In the genomic region with DNA sequence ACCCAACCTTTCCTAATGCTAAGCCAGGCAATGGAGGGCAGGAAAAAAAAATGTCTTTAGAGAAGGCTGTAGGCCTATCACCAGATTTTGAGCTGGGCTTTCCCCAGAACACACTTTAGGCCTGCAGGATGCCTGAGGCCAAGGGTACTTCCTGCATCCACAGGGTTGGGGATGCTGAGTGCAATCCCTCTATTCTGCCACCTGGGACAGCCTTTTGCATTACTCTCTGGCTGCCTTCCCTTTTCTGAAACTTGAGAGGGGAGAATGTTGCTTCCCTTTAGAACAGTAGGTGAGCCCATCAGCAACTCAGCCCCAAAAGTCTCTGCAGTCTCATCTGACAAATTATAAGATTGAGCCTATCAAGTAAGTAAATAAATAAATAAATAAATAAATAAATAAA, we compare ENCODE assay signal across 12 cellular contexts.
DNase-seq lines count a peak whose midpoint lies in the region; ATAC-seq and TF ChIP-seq lines count a peak whose summit lies in the region.
"Had no signal": no experiment of that assay in that cellular context is flagged by ENCODE, and none has a peak within 500 bp of the region (broad histone marks: within the 10 kb centered on the region; RNA-seq: fewer than 3 reads in every experiment).

No MANE protein-coding gene starts in this region.

- no peak overlapping the region for H2BK12ac ChIP-seq in neuronal stem cell (ENCODE audit: low read length)

- H3K4ac ChIP-seq in neuronal stem cell (ENCODE audit: low read length), result no peak overlapping the region

- H3K79me2 ChIP-seq in Loucy (ENCODE audit: insufficient read depth, low read length), result no peaks in the 10 kb centered on the region

- H3K4me1 ChIP-seq in Loucy (ENCODE audit: insufficient read depth, low read length, poor library complexity, severe bottlenecking) (no peaks in the 10 kb centered on the region), neuronal stem cell (ENCODE audit: control insufficient read depth in 2 of 2, insufficient read depth in 1 of 2, low read depth in 1 of 2, low read length in 2 of 2) (peaks cover 0 to 1% of the 10 kb centered on the region in 2 donors)

- no peak overlapping the region for H2AFZ ChIP-seq in Loucy (ENCODE audit: low read length)
- H2AFZ ChIP-seq in neuronal stem cell (ENCODE audit: low read length), result no peak overlapping the region

- H3K27me3 Mint-ChIP-seq in WTC11 (ENCODE audit: low read depth), result no peaks in the 10 kb centered on the region
- H3K27me3 Mint-ChIP-seq: CD4-positive, alpha-beta T cell had no signal

- CTCF ChIA-PET in WTC11 (lab: Charles Lee), result interaction anchor here (0.6 to 2.3 kb wide), 7 partner anchors 10 to 343 kb away, joined by 3 to 20 read pairs (median 3); no protein-coding TSS in a partner anchor

- no peak overlapping the region for H2BK15ac ChIP-seq in neuronal stem cell (ENCODE audit: low read length)

- no peaks in the 10 kb centered on the region for H3K36me3 Mint-ChIP-seq in WTC11

- POLR2A ChIA-PET in WTC11 (lab: Charles Lee), result no interaction called here

- H3F3A ChIP-seq in Loucy (ENCODE audit: low read depth), result no peaks in the 10 kb centered on the region

- H3K18ac ChIP-seq in neuronal stem cell (ENCODE audit: low read length), result no peak overlapping the region

- H3K4me1 Mint-ChIP-seq in WTC11, result peaks cover 40% of the 10 kb centered on the region

- no peak overlapping the region for H3K27ac ChIP-seq in neuronal stem cell (replicated peaks; ENCODE audit: low read length)
- H3K27ac ChIP-seq: esophagus squamous epithelium, neutrophil had no signal

- H2BK5ac ChIP-seq in neuronal stem cell (ENCODE audit: low read length), result no peak overlapping the region

- H2AK5ac ChIP-seq in neuronal stem cell (ENCODE audit: low read depth, low read length), result no peak overlapping the region

- H4K20me1 ChIP-seq in Loucy (ENCODE audit: insufficient read depth, low read length, poor library complexity, severe bottlenecking), result no peaks in the 10 kb centered on the region

- H3K4me3 ChIP-seq in Loucy (ENCODE audit: low read length, poor library complexity, severe bottlenecking) (no peak overlapping the region), neuronal stem cell (ENCODE audit: low read length in 2 of 2) (no peak overlapping the region)
- H3K4me3 ChIP-seq: esophagus squamous epithelium had no signal

- no peak overlapping the region for H3K14ac ChIP-seq in neuronal stem cell (ENCODE audit: low read length)

- DNase-seq in NOMO-1 treated with DMSO at 0.1 percent for 48 hours (lab: John Stamatoyannopoulos, UW; ENCODE audit: unreplicated experiment) (peak; percentile 18), NOMO-1 treated with dmso at 0.1 percent for 144 hours (lab: John Stamatoyannopoulos, UW; ENCODE audit: unreplicated experiment) (no peak), WTC11 (ENCODE audit: low spot score) (peak; percentile 57), neuronal stem cell (ENCODE audit: low spot score) (peak; percentile 15), cortex of kidney (lab: John Stamatoyannopoulos, UW) (no peak), cerebellar nuclear complex (lab: John Stamatoyannopoulos, UW) (no peak)
- no peak for DNase-seq in NK-92 treated with Interleukin-12 subunit alpha and Interleukin-12 subunit beta, amount 100 ng/mL, for 24 hours (lab: John Stamatoyannopoulos, UW)
- DNase-seq: CD4-positive, alpha-beta T cell; esophagus squamous epithelium; NCI-H2029 had no signal

- no peak overlapping the region for H3K4me3 Mint-ChIP-seq in WTC11
- H3K4me3 Mint-ChIP-seq: CD4-positive, alpha-beta T cell had no signal

- H3K79me1 ChIP-seq in neuronal stem cell (ENCODE audit: low read depth, low read length), result no peaks in the 10 kb centered on the region

- no peak overlapping the region for H4K91ac ChIP-seq in neuronal stem cell (ENCODE audit: low read depth, low read length, poor library complexity)

- H2BK120ac ChIP-seq in neuronal stem cell (ENCODE audit: low read depth, low read length), result no peak overlapping the region

- H3K23ac ChIP-seq in neuronal stem cell (ENCODE audit: low read depth, low read length, poor library complexity), result no peak overlapping the region

- TF ChIP-seq CTCF in Loucy (conservative IDR thresholded peaks at IDR 0.05; ENCODE audit: low read length) (peak; percentile 39), WTC11 (IDR thresholded peaks at IDR 0.05) (no peak; the same call in 1 of the 2 replicates)

- H3K4me2 ChIP-seq in Loucy (ENCODE audit: low read depth, low read length, poor library complexity, severe bottlenecking), result no peak overlapping the region
- no peak overlapping the region for H3K4me2 ChIP-seq in neuronal stem cell (ENCODE audit: insufficient read depth, low read length, poor library complexity, severe bottlenecking)

- no peaks in the 10 kb centered on the region for H3K36me3 ChIP-seq in Loucy (ENCODE audit: insufficient read depth, low read length)
- H3K36me3 ChIP-seq in neuronal stem cell (replicated peaks in 1 of 2; ENCODE audit: control insufficient read depth in 2 of 2, insufficient read depth in 2 of 2, low read length in 2 of 2), result no peaks in the 10 kb centered on the region
- H3K36me3 ChIP-seq: esophagus squamous epithelium, neutrophil had no signal

- no peaks in the 10 kb centered on the region for H3K9me3 ChIP-seq in Loucy (ENCODE audit: insufficient read depth, low read depth, low read length)
- H3K9me3 ChIP-seq in neuronal stem cell (replicated peaks in 1 of 2; ENCODE audit: control insufficient read depth in 2 of 2, insufficient read depth in 1 of 2, low read depth in 1 of 2, low read length in 2 of 2), result no peaks in the 10 kb centered on the region
- H3K9me3 ChIP-seq: esophagus squamous epithelium, neutrophil had no signal

- H3K9ac ChIP-seq in Loucy (ENCODE audit: low read depth, low read length, poor library complexity, severe bottlenecking) (no peak overlapping the region), neuronal stem cell (ENCODE audit: low read depth, low read length, poor library complexity) (no peak overlapping the region)

- H3K9me3 Mint-ChIP-seq in WTC11, result no peaks in the 10 kb centered on the region
- H3K9me3 Mint-ChIP-seq: CD4-positive, alpha-beta T cell had no signal

- H4K8ac ChIP-seq in neuronal stem cell (ENCODE audit: low read depth, low read length), result no peak overlapping the region

- H3K27me3 ChIP-seq in Loucy (ENCODE audit: insufficient read depth, low read length, poor library complexity, severe bottlenecking), result no peaks in the 10 kb centered on the region
- no peaks in the 10 kb centered on the region for H3K27me3 ChIP-seq in neuronal stem cell (ENCODE audit: control insufficient read depth in 3 of 3, insufficient read depth in 3 of 3, low read depth in 1 of 3, low read length in 3 of 3)
- H3K27me3 ChIP-seq: esophagus squamous epithelium, neutrophil had no signal

- ATAC-seq in WTC11, result peak; percentile 100

- H3K27ac Mint-ChIP-seq in WTC11, result peak overlapping the region; percentile 9; the same call in 1 of the 2 replicates
- H3K27ac Mint-ChIP-seq: CD4-positive, alpha-beta T cell had no signal

- no peaks in the 10 kb centered on the region for H3K9me2 ChIP-seq in Loucy (replicated peaks; ENCODE audit: low read depth, low read length)

TF ChIP-seq in WTC11, 78 proteins besides CTCF, POLR2A, EP300 and RAD21 (continues in another document):
- TF ChIP-seq, protein P1, sequence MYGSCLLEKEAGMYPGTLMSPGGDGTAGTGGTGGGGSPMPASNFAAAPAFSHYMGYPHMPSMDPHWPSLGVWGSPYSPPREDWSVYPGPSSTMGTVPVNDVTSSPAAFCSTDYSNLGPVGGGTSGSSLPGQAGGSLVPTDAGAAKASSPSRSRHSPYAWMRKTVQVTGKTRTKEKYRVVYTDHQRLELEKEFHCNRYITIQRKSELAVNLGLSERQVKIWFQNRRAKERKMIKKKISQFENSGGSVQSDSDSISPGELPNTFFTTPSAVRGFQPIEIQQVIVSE (CRISPR knock-in tag; IDR thresholded peaks at IDR 0.05; ENCODE audit: borderline replicate concordance), result no peak
- TF ChIP-seq EMX1 (CRISPR knock-in tag; IDR thresholded peaks at IDR 0.05) (no peak), CREB1 (CRISPR knock-in tag; IDR thresholded peaks at IDR 0.05) (no peak), FOXP1 (CRISPR knock-in tag; IDR thresholded peaks at IDR 0.05; ENCODE audit: borderline replicate concordance) (no peak), KAT7 (CRISPR knock-in tag; IDR thresholded peaks at IDR 0.05; ENCODE audit: borderline replicate concordance) (no peak)
- TF ChIP-seq, protein P2, sequence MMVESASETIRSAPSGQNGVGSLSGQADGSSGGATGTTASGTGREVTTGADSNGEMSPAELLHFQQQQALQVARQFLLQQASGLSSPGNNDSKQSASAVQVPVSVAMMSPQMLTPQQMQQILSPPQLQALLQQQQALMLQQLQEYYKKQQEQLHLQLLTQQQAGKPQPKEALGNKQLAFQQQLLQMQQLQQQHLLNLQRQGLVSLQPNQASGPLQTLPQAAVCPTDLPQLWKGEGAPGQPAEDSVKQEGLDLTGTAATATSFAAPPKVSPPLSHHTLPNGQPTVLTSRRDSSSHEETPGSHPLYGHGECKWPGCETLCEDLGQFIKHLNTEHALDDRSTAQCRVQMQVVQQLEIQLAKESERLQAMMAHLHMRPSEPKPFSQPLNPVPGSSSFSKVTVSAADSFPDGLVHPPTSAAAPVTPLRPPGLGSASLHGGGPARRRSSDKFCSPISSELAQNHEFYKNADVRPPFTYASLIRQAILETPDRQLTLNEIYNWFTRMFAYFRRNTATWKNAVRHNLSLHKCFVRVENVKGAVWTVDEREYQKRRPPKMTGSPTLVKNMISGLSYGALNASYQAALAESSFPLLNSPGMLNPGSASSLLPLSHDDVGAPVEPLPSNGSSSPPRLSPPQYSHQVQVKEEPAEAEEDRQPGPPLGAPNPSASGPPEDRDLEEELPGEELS (CRISPR knock-in tag; IDR thresholded peaks at IDR 0.05), result no peak
- TF ChIP-seq, protein P3, sequence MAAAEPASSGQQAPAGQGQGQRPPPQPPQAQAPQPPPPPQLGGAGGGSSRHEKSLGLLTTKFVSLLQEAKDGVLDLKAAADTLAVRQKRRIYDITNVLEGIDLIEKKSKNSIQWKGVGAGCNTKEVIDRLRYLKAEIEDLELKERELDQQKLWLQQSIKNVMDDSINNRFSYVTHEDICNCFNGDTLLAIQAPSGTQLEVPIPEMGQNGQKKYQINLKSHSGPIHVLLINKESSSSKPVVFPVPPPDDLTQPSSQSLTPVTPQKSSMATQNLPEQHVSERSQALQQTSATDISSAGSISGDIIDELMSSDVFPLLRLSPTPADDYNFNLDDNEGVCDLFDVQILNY (CRISPR knock-in tag; IDR thresholded peaks at IDR 0.05), result no peak
- TF ChIP-seq, protein P4, sequence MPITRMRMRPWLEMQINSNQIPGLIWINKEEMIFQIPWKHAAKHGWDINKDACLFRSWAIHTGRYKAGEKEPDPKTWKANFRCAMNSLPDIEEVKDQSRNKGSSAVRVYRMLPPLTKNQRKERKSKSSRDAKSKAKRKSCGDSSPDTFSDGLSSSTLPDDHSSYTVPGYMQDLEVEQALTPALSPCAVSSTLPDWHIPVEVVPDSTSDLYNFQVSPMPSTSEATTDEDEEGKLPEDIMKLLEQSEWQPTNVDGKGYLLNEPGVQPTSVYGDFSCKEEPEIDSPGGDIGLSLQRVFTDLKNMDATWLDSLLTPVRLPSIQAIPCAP (CRISPR knock-in tag; IDR thresholded peaks at IDR 0.05), result no peak
- TF ChIP-seq, protein P5, sequence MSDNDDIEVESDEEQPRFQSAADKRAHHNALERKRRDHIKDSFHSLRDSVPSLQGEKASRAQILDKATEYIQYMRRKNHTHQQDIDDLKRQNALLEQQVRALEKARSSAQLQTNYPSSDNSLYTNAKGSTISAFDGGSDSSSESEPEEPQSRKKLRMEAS (CRISPR knock-in tag; IDR thresholded peaks at IDR 0.05), result no peak

Comparison
In these comparisons a context has a peak if more than half of its experiments do, and no peak if none do; other contexts are left out.
1. DNase-seq: peak in NOMO-1 treated with DMSO at 0.1 percent for 48 hours (single experiment), WTC11 (single experiment) and neuronal stem cell (single experiment); none in NOMO-1 treated with dmso at 0.1 percent for 144 hours (single experiment), NK-92 treated with Interleukin-12 subunit alpha and Interleukin-12 subunit beta, amount 100 ng/mL, for 24 hours (single experiment), cortex of kidney (single experiment) and cerebellar nuclear complex (0 of 2).